21 cellular contexts compared by ENCODE assay signal in genomic region chr17:2850991-2851390, GRCh38.
"Had no signal": no experiment of that assay in that cellular context is flagged by ENCODE, and none has a peak within 500 bp of the region (broad histone marks: within the 10 kb centered on the region; RNA-seq: fewer than 3 reads in every experiment).

No MANE protein-coding gene starts in this region.

- FAIRE-seq: endometrium had no signal

- H3K9me3 Mint-ChIP-seq: activated CD4-positive, alpha-beta T cell treated with anti-CD3 and anti-CD28 coated beads, Interleukin-2, amount 10 ng/mL, durations not matched to agents 7 days and 5 days; activated naive CD4-positive, alpha-beta T cell treated with anti-CD3 and anti-CD28 coated beads for 36 hours; activated T-cell treated with anti-CD3 and anti-CD28 coated beads, Interleukin-2, amount 50 U/mL, for 4 hours; naive B cell; stimulated activated naive CD8-positive, alpha-beta T cell treated with anti-CD3 and anti-CD28 coated beads, Interleukin-15, Interleukin-2, amounts not matched to agents 100 ng/mL and 50 ng/mL, for 24 hours had no signal

- H3K4me3 Mint-ChIP-seq: activated CD4-positive, alpha-beta T cell treated with anti-CD3 and anti-CD28 coated beads, Interleukin-2, amount 10 ng/mL, durations not matched to agents 7 days and 5 days; activated CD8-positive, alpha-beta T cell treated with anti-CD3 and anti-CD28 coated beads, Interleukin-2, amount 10 ng/mL, durations not matched to agents 7 days and 5 days; activated naive CD4-positive, alpha-beta T cell treated with anti-CD3 and anti-CD28 coated beads for 36 hours; activated T-cell treated with anti-CD3 and anti-CD28 coated beads, Interleukin-2, amount 50 U/mL, for 4 hours; stimulated activated naive CD8-positive, alpha-beta T cell treated with anti-CD3 and anti-CD28 coated beads, Interleukin-15, Interleukin-2, amounts not matched to agents 100 ng/mL and 50 ng/mL, for 24 hours had no signal

- H3K4me3 ChIP-seq: coronary artery, gastrocnemius medialis, mucosa of descending colon, suprapubic skin, transverse colon, vagina had no signal

- H3K27ac ChIP-seq: brain microvascular endothelial cell, coronary artery, gastrocnemius medialis, suprapubic skin, transverse colon, vagina had no signal

- H3K27me3 ChIP-seq: brain microvascular endothelial cell, vagina had no signal

- H3K36me3 Mint-ChIP-seq: naive B cell had no signal

- H3K36me3 ChIP-seq: brain microvascular endothelial cell, gastrocnemius medialis, suprapubic skin, transverse colon, vagina had no signal

- DNase-seq: activated CD4-positive, alpha-beta T cell treated with anti-CD3 and anti-CD28 coated beads, Interleukin-2, amount 10 ng/mL, durations not matched to agents 7 days and 5 days; activated CD8-positive, alpha-beta T cell treated with anti-CD3 and anti-CD28 coated beads, Interleukin-2, amount 10 ng/mL, durations not matched to agents 7 days and 5 days; activated naive CD4-positive, alpha-beta T cell treated with anti-CD3 and anti-CD28 coated beads for 36 hours; activated T-cell treated with anti-CD3 and anti-CD28 coated beads, Interleukin-2, amount 50 U/mL, for 4 hours; brain microvascular endothelial cell; erythroblast; gastrocnemius medialis; head of caudate nucleus; kidney glomerular epithelial cell; left ventricle myocardium superior; mucosa of descending colon; naive B cell; posterior cingulate gyrus; stimulated activated CD4-positive, alpha-beta T cell treated with anti-CD3 and anti-CD28 coated beads, Interleukin-1b, Interleukin-23, amount 100 ng/mL, for 48 hours; transverse colon had no signal

- H3K27ac Mint-ChIP-seq: activated CD4-positive, alpha-beta T cell treated with anti-CD3 and anti-CD28 coated beads, Interleukin-2, amount 10 ng/mL, durations not matched to agents 7 days and 5 days; activated CD8-positive, alpha-beta T cell treated with anti-CD3 and anti-CD28 coated beads, Interleukin-2, amount 10 ng/mL, durations not matched to agents 7 days and 5 days; activated naive CD4-positive, alpha-beta T cell treated with anti-CD3 and anti-CD28 coated beads for 36 hours; naive B cell; stimulated activated naive CD8-positive, alpha-beta T cell treated with anti-CD3 and anti-CD28 coated beads, Interleukin-15, Interleukin-2, amounts not matched to agents 100 ng/mL and 50 ng/mL, for 24 hours had no signal

- H3K9me3 ChIP-seq: gastrocnemius medialis, mucosa of descending colon, suprapubic skin, transverse colon, vagina had no signal

- ATAC-seq: activated CD4-positive, CD25-positive, alpha-beta regulatory T cell treated with anti-CD3 and anti-CD28 coated beads, Interleukin-2, amount 50 U/mL, for 24 hours; activated CD8-positive, alpha-beta T cell treated with anti-CD3 and anti-CD28 coated beads, Interleukin-2, amount 10 ng/mL, durations not matched to agents 7 days and 5 days; activated T-cell treated with anti-CD3 and anti-CD28 coated beads, Interleukin-2, amount 50 U/mL, for 4 hours; gastrocnemius medialis; left ventricle myocardium superior; mucosa of descending colon had no signal
